ENCODE assay signal across 1 cellular context in the genomic region with DNA sequence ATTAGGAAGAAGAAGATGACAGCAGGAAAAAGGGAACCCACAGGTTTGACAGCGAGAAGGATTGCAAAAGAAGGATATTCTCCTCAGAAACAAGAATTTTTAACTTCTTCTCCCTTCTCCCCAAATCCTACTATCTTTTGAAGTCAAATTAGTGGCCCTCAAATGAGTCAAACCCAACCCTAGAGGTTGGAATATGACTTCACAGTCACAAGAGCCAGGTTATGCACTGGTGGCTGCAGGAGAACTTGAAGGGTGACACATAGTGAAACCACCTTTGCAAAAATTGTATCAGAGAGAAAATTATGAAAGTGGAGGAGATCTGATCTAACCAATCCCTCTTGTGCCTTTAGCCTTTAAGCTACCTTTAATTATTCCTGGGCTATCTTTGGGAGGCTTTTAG.
A peak's percentile ranks its signal among the peaks of the same experiment; 100 is the strongest.
TF ChIP-seq lines count a peak whose summit lies in the region.

No MANE protein-coding gene starts in this region.

TF ChIP-seq in GM12878, 131 proteins besides CTCF, POLR2A, EP300 and RAD21:
- TF ChIP-seq NFIC (IDR thresholded peaks at IDR 0.05; ENCODE audit: low read depth, low read length) (peak; percentile 44), BHLHE40 (IDR thresholded peaks at IDR 0.05; ENCODE audit: borderline replicate concordance in 1 of 2, low read depth in 2 of 2, low read length in 1 of 2) (peak; percentile 5 to 29; a peak in 2 of 4 replicates), ZNF274 (IDR thresholded peaks at IDR 0.05; ENCODE audit: insufficient read depth, insufficient read length) (no peak), STAT3 (IDR thresholded peaks at IDR 0.05; ENCODE audit: low read depth, low read length) (no peak), IKZF1 (conservative IDR thresholded peaks at IDR 0.05) (0 out of 2 replicates have a peak, but pooled peaks have one; percentile 17), EED (IDR thresholded peaks at IDR 0.05; ENCODE audit: low read depth) (peak; percentile 61), RFX5 (IDR thresholded peaks at IDR 0.05; ENCODE audit: low read depth, low read length) (no peak), IRF4 (IDR thresholded peaks at IDR 0.05; ENCODE audit: low read depth, low read length) (0 out of 2 replicates have a peak, but pooled peaks have one; percentile 16), RUNX3 (IDR thresholded peaks at IDR 0.05; ENCODE audit: low read length) (peak; percentile 44; the same call in 1 of the 2 replicates), JUNB (IDR thresholded peaks at IDR 0.05) (peak; percentile 83), IKZF2 (IDR thresholded peaks at IDR 0.05) (peak; percentile 48 to 61), GABPA (IDR thresholded peaks at IDR 0.05; ENCODE audit: low read depth) (no peak)
